Comparison of ENCODE assay signal across 1 cellular context in genomic region chr1:205321109-205321958, GRCh38.
A peak's percentile ranks its signal among the peaks of the same experiment; 100 is the strongest.
TF ChIP-seq lines count a peak whose summit lies in the region.

Gene NUAK2, minus strand, starts transcription at chr1:205321745. Its CDS starts 117 bp downstream, at chr1:205321628.

TF ChIP-seq in HEK293, 187 proteins besides CTCF, POLR2A, EP300 and RAD21 (continued from another document and continues in another):
- TF ChIP-seq ZNF580 (tag by site-specific recombination; IDR thresholded peaks at IDR 0.05) (no peak), HOXD13 (CRISPR knock-in tag; IDR thresholded peaks at IDR 0.05; ENCODE audit: borderline replicate concordance) (no peak), ZNF175 (tag by site-specific recombination; IDR thresholded peaks at IDR 0.05) (no peak), ZNF560 (tag by site-specific recombination; IDR thresholded peaks at IDR 0.05; ENCODE audit: borderline replicate concordance) (no peak), PATZ1 (tag by site-specific recombination; IDR thresholded peaks at IDR 0.05) (peak; percentile 66), ZNF184 (tag by site-specific recombination; IDR thresholded peaks at IDR 0.05) (no peak), ATF2 (tag by site-specific recombination; IDR thresholded peaks at IDR 0.05; ENCODE audit: low read depth) (no peak), GFI1B (tag by site-specific recombination; IDR thresholded peaks at IDR 0.05) (no peak), FEZF1 (tag by site-specific recombination; IDR thresholded peaks at IDR 0.05) (no peak), ZNF23 (tag by site-specific recombination; IDR thresholded peaks at IDR 0.05; ENCODE audit: borderline replicate concordance) (no peak), ZNF341 (tag by site-specific recombination; IDR thresholded peaks at IDR 0.05; ENCODE audit: low read depth) (peak; percentile 73; the same call in 1 of the 2 replicates), ZNF133 (tag by site-specific recombination; IDR thresholded peaks at IDR 0.05) (no peak), ZNF488 (tag by site-specific recombination; IDR thresholded peaks at IDR 0.05) (no peak), ZNF521 (tag by site-specific recombination; IDR thresholded peaks at IDR 0.05) (no peak), REPIN1 (tag by site-specific recombination; IDR thresholded peaks at IDR 0.05; ENCODE audit: low read depth) (no peak), SCRT2 (tag by site-specific recombination; IDR thresholded peaks at IDR 0.05) (no peak), ZNF621 (tag by site-specific recombination; IDR thresholded peaks at IDR 0.05) (no peak), ZXDB (tag by site-specific recombination; IDR thresholded peaks at IDR 0.05) (no peak; the same call in 1 of the 2 replicates), ZNF140 (tag by site-specific recombination; IDR thresholded peaks at IDR 0.05) (no peak), GLIS1 (tag by site-specific recombination; IDR thresholded peaks at IDR 0.05) (peak; percentile 46), YY1 (tag by site-specific recombination; IDR thresholded peaks at IDR 0.05) (no peak), ZNF398 (tag by site-specific recombination; IDR thresholded peaks at IDR 0.05) (no peak), RBAK (tag by site-specific recombination; IDR thresholded peaks at IDR 0.05) (no peak), SCRT1 (tag by site-specific recombination; IDR thresholded peaks at IDR 0.05; ENCODE audit: borderline replicate concordance) (no peak), OSR2 (tag by site-specific recombination; IDR thresholded peaks at IDR 0.05) (no peak), ZNF426 (tag by site-specific recombination; IDR thresholded peaks at IDR 0.05) (no peak), ZNF211 (tag by site-specific recombination; IDR thresholded peaks at IDR 0.05; ENCODE audit: low read depth) (no peak), HOXC10 (CRISPR knock-in tag; IDR thresholded peaks at IDR 0.05) (0 out of 2 replicates have a peak, but pooled peaks have one; percentile 55), TRIM28 (IDR thresholded peaks at IDR 0.05; ENCODE audit: borderline replicate concordance, low read length) (no peak), ZNF514 (tag by site-specific recombination; IDR thresholded peaks at IDR 0.05) (no peak), ZNF221 (tag by site-specific recombination; IDR thresholded peaks at IDR 0.05; ENCODE audit: borderline replicate concordance) (no peak), ZSCAN30 (tag by site-specific recombination; IDR thresholded peaks at IDR 0.05) (peak; percentile 53; the same call in 1 of the 2 replicates), ZNF416 (tag by site-specific recombination; IDR thresholded peaks at IDR 0.05) (no peak), ZNF148 (tag by site-specific recombination; IDR thresholded peaks at IDR 0.05; ENCODE audit: borderline replicate concordance) (no peak), ZNF837 (tag by site-specific recombination; IDR thresholded peaks at IDR 0.05) (no peak), ZNF138 (tag by site-specific recombination; IDR thresholded peaks at IDR 0.05; ENCODE audit: borderline replicate concordance) (no peak), ZFHX2 (tag by site-specific recombination; conservative IDR thresholded peaks at IDR 0.05) (peak; percentile 29; the same call in 1 of the 2 replicates), ZNF350 (tag by site-specific recombination; IDR thresholded peaks at IDR 0.05) (no peak), ZNF324 (tag by site-specific recombination; IDR thresholded peaks at IDR 0.05) (no peak), ZBTB17 (tag by site-specific recombination; IDR thresholded peaks at IDR 0.05) (peak; percentile 67; the same call in 1 of the 2 replicates), ZNF169 (tag by site-specific recombination; IDR thresholded peaks at IDR 0.05) (no peak), ZNF423 (tag by site-specific recombination; IDR thresholded peaks at IDR 0.05) (no peak), ZNF19 (tag by site-specific recombination; IDR thresholded peaks at IDR 0.05; ENCODE audit: low read depth) (no peak), KLF1 (tag by site-specific recombination; IDR thresholded peaks at IDR 0.05) (peak; percentile 34; the same call in 1 of the 2 replicates), ZNF707 (tag by site-specific recombination; IDR thresholded peaks at IDR 0.05) (no peak), ZNF792 (tag by site-specific recombination; IDR thresholded peaks at IDR 0.05) (peak; percentile 17; the same call in 1 of the 2 replicates), SP2 (tag by site-specific recombination; IDR thresholded peaks at IDR 0.05) (peak; percentile 90), ZBTB48 (tag by site-specific recombination; IDR thresholded peaks at IDR 0.05) (peak; percentile 79), MYNN (tag by site-specific recombination; IDR thresholded peaks at IDR 0.05; ENCODE audit: borderline replicate concordance) (no peak), ZNF561 (tag by site-specific recombination; IDR thresholded peaks at IDR 0.05; ENCODE audit: borderline replicate concordance) (no peak), ZNF658 (tag by site-specific recombination; IDR thresholded peaks at IDR 0.05) (no peak), ZNF114 (tag by site-specific recombination; IDR thresholded peaks at IDR 0.05) (no peak), ZNF664 (tag by site-specific recombination; IDR thresholded peaks at IDR 0.05) (no peak), ZBTB1 (tag by site-specific recombination; IDR thresholded peaks at IDR 0.05) (no peak), PBX3 (CRISPR knock-in tag; IDR thresholded peaks at IDR 0.05) (no peak)
- TF ChIP-seq, protein P1, sequence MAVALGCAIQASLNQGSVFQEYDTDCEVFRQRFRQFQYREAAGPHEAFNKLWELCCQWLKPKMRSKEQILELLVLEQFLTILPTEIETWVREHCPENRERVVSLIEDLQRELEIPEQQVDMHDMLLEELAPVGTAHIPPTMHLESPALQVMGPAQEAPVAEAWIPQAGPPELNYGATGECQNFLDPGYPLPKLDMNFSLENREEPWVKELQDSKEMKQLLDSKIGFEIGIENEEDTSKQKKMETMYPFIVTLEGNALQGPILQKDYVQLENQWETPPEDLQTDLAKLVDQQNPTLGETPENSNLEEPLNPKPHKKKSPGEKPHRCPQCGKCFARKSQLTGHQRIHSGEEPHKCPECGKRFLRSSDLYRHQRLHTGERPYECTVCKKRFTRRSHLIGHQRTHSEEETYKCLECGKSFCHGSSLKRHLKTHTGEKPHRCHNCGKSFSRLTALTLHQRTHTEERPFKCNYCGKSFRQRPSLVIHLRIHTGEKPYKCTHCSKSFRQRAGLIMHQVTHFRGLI (tag by site-specific recombination; IDR thresholded peaks at IDR 0.05) = no peak
- TF ChIP-seq, protein P2, sequence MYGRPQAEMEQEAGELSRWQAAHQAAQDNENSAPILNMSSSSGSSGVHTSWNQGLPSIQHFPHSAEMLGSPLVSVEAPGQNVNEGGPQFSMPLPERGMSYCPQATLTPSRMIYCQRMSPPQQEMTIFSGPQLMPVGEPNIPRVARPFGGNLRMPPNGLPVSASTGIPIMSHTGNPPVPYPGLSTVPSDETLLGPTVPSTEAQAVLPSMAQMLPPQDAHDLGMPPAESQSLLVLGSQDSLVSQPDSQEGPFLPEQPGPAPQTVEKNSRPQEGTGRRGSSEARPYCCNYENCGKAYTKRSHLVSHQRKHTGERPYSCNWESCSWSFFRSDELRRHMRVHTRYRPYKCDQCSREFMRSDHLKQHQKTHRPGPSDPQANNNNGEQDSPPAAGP (tag by site-specific recombination; IDR thresholded peaks at IDR 0.05) = peak; percentile 39; the same call in 1 of the 2 replicates
- TF ChIP-seq, protein P3, sequence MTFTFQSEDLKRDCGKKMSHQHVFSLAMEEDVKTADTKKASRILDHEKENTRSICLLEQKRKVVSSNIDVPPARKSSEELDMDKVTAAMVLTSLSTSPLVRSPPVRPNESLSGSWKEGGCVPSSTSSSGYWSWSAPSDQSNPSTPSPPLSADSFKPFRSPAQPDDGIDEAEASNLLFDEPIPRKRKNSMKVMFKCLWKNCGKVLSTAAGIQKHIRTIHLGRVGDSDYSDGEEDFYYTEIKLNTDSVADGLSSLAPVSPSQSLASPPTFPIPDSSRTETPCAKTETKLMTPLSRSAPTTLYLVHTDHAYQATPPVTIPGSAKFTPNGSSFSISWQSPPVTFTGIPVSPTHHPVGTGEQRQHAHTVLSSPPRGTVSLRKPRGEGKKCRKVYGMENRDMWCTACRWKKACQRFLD (tag by site-specific recombination; IDR thresholded peaks at IDR 0.05) = no peak
- TF ChIP-seq, protein P4, sequence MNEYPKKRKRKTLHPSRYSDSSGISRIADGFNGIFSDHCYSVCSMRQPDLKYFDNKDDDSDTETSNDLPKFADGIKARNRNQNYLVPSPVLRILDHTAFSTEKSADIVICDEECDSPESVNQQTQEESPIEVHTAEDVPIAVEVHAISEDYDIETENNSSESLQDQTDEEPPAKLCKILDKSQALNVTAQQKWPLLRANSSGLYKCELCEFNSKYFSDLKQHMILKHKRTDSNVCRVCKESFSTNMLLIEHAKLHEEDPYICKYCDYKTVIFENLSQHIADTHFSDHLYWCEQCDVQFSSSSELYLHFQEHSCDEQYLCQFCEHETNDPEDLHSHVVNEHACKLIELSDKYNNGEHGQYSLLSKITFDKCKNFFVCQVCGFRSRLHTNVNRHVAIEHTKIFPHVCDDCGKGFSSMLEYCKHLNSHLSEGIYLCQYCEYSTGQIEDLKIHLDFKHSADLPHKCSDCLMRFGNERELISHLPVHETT (tag by site-specific recombination; IDR thresholded peaks at IDR 0.05) = no peak
